In the genomic region with DNA sequence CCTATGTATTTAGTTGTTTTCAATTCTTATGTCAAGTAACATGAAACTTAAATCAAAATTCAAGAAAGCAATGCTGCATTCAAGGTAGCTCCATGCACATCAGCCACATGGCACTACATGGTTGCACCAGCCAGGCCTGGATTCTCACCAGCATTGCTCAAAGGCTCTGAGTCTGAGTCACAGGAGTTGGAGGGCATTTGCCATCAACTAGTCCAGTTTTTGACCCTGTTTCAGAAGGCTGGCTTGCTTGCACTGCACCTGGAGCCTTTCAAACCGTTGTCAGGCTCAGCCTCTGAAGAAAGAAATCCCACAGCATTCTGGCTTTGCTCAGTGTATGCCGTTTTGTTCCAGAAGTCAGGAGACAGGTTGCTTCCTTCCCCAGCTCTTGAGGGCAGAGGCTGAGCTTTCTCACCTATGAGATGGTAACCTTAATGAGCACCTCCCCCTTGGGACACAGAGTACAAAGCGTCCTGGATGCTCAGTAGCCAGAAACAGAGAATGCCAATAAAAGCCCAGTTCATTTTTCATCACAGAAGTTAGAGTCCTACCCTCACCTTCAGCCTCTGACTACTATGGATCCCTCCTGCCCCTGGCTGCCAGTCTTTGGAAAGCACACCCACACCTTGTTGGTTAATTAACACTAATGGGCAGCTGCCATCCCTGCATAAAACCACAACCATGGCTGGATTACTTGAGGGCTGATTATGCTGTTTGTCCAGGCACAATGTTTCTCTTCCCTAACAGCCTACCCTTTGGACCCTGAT, we compare ENCODE assay signal across 21 cellular contexts.
DNase-seq lines count a peak whose midpoint lies in the region; ATAC-seq, FAIRE-seq and TF ChIP-seq lines count a peak whose summit lies in the region.
"Had no signal": no experiment of that assay in that cellular context is flagged by ENCODE, and none has a peak within 500 bp of the region (broad histone marks: within the 10 kb centered on the region; RNA-seq: fewer than 3 reads in every experiment).

No MANE protein-coding gene starts in this region.

- H3K4me3 ChIP-seq in astrocyte (ENCODE audit: insufficient read depth, low read depth, low read length) (no peak overlapping the region), lower leg skin (ENCODE audit: low read depth, poor library complexity, severe bottlenecking) (no peak overlapping the region)
- H3K4me3 ChIP-seq: tibial artery had no signal

- H3K79me2 ChIP-seq in astrocyte (ENCODE audit: insufficient read depth, low read length): no peaks in the 10 kb centered on the region

- no peak for ATAC-seq in HG03439 (IDR thresholded peaks at IDR 0.05; ENCODE audit: unreplicated experiment)
- ATAC-seq: activated naive CD4-positive, alpha-beta T cell treated with anti-CD3 and anti-CD28 coated beads, Interleukin-2, amount 50 U/mL, for 72 hours; activated T-cell treated with anti-CD3 and anti-CD28 coated beads, Interleukin-2, amount 50 U/mL, for 72 hours; HCT116 had no signal

- no peaks in the 10 kb centered on the region for H3K27me3 ChIP-seq in astrocyte (ENCODE audit: insufficient read depth, low read length)
- H3K27me3 ChIP-seq: brain microvascular endothelial cell, tibial artery had no signal

- TF ChIP-seq POLR2A in lower leg skin (IDR thresholded peaks at IDR 0.05): no peak

- no peak overlapping the region for H3K27ac Mint-ChIP-seq in astrocyte (ENCODE audit: unreplicated experiment)
- H3K27ac Mint-ChIP-seq: activated naive CD4-positive, alpha-beta T cell treated with anti-CD3 and anti-CD28 coated beads, Interleukin-2, amount 50 U/mL, for 72 hours; activated T-cell treated with anti-CD3 and anti-CD28 coated beads, Interleukin-2, amount 50 U/mL, for 72 hours; CD4-positive, CD25-positive, alpha-beta regulatory T cell; dendritic cell treated with granulocyte-macrophage colony-stimulating factor and Interleukin-4, amounts not matched to agents 40 ng/mL and 50 ng/mL, for 4 days; nephron progenitor cell; stimulated activated naive CD8-positive, alpha-beta T cell treated with anti-CD3 and anti-CD28 coated beads, Interleukin-15, Interleukin-2, amounts not matched to agents 100 ng/mL and 50 ng/mL, for 24 hours had no signal

- no peak overlapping the region for H3K9ac ChIP-seq in astrocyte (ENCODE audit: low read length)

- H3K4me1 ChIP-seq in astrocyte (ENCODE audit: insufficient read depth, low read length): no peaks in the 10 kb centered on the region
- H3K4me1 ChIP-seq: tibial artery had no signal

- 53 to 58% methylated on average over 3 of the region's 3 CpGs for WGBS in lower leg skin, 2 donors

- H3K9me3 ChIP-seq in astrocyte (ENCODE audit: insufficient read depth, low read depth, low read length): no peaks in the 10 kb centered on the region
- H3K9me3 ChIP-seq: tibial artery had no signal

- H2AFZ ChIP-seq in astrocyte (ENCODE audit: low read depth, low read length): peak overlapping the region; percentile 5

- no peak for FAIRE-seq in astrocyte (lab: Jason Lieb, UNC)

- no peaks in the 10 kb centered on the region for H3K36me3 Mint-ChIP-seq in astrocyte (ENCODE audit: low read depth, unreplicated experiment)
- H3K36me3 Mint-ChIP-seq: activated naive CD4-positive, alpha-beta T cell treated with anti-CD3 and anti-CD28 coated beads, Interleukin-2, amount 50 U/mL, for 72 hours; CD4-positive, CD25-positive, alpha-beta regulatory T cell had no signal

- H3K27ac ChIP-seq in astrocyte (ENCODE audit: low read depth, low read length): no peak overlapping the region
- H3K27ac ChIP-seq: brain microvascular endothelial cell, tibial artery had no signal

- no peak overlapping the region for H3K4me3 Mint-ChIP-seq in astrocyte (ENCODE audit: unreplicated experiment)
- H3K4me3 Mint-ChIP-seq: activated T-cell treated with anti-CD3 and anti-CD28 coated beads, Interleukin-2, amount 50 U/mL, for 72 hours; CD4-positive, CD25-positive, alpha-beta regulatory T cell; dendritic cell treated with granulocyte-macrophage colony-stimulating factor and Interleukin-4, amounts not matched to agents 40 ng/mL and 50 ng/mL, for 4 days; nephron progenitor cell; stimulated activated naive CD8-positive, alpha-beta T cell treated with anti-CD3 and anti-CD28 coated beads, Interleukin-15, Interleukin-2, amounts not matched to agents 100 ng/mL and 50 ng/mL, for 24 hours had no signal

- no peaks in the 10 kb centered on the region for H3K36me3 ChIP-seq in astrocyte (ENCODE audit: insufficient read depth, low read length)
- H3K36me3 ChIP-seq: brain microvascular endothelial cell, tibial artery had no signal

- intact Hi-C loops in lower leg skin (cut with DNase I; ENCODE audit: low total_unique reads): no loop called here

- no peaks in the 10 kb centered on the region for H3K27me3 Mint-ChIP-seq in astrocyte (ENCODE audit: low read depth, unreplicated experiment)
- H3K27me3 Mint-ChIP-seq: CD4-positive, CD25-positive, alpha-beta regulatory T cell; dendritic cell treated with granulocyte-macrophage colony-stimulating factor and Interleukin-4, amounts not matched to agents 40 ng/mL and 50 ng/mL, for 4 days; stimulated activated naive CD8-positive, alpha-beta T cell treated with anti-CD3 and anti-CD28 coated beads, Interleukin-15, Interleukin-2, amounts not matched to agents 100 ng/mL and 50 ng/mL, for 24 hours had no signal

- H4K20me1 ChIP-seq in astrocyte (ENCODE audit: insufficient read depth, low read length): no peaks in the 10 kb centered on the region

- no peak overlapping the region for H3K4me2 ChIP-seq in astrocyte (ENCODE audit: low read length)

- peaks cover 15% of the 10 kb centered on the region for H3K4me1 Mint-ChIP-seq in astrocyte (ENCODE audit: low read depth, unreplicated experiment)
- H3K4me1 Mint-ChIP-seq: CD4-positive, CD25-positive, alpha-beta regulatory T cell had no signal

- DNase-seq in ACHN: peak; percentile 8
- DNase-seq in GM03348 (ENCODE audit: low spot score): peak; percentile 39
- no peak for DNase-seq in astrocyte (ENCODE audit: low read depth)
- DNase-seq in islet precursor cell: peak; percentile 78
- no peak for DNase-seq in SW 1271 (lab: John Stamatoyannopoulos, UW)
- no peak for DNase-seq in lower leg skin (ENCODE audit: low spot score in 2 of 2)
- no peak for DNase-seq in GOT3 (lab: John Stamatoyannopoulos, UW)
- DNase-seq: activated T-cell treated with anti-CD3 and anti-CD28 coated beads, Interleukin-2, amount 50 U/mL, for 72 hours; brain microvascular endothelial cell; CD4-positive, CD25-positive, alpha-beta regulatory T cell; DMS153; kidney glomerular epithelial cell; midbrain; nephron progenitor cell; stimulated activated CD4-positive, alpha-beta T cell treated with anti-CD3 and anti-CD28 coated beads, Interleukin-2, amount 100 ng/mL, for 48 hours; tibial artery had no signal

- TF ChIP-seq CTCF in astrocyte (IDR thresholded peaks at IDR 0.05; ENCODE audit: insufficient read depth, low read depth, low read length): no peak
- no peak for TF ChIP-seq CTCF in lower leg skin (IDR thresholded peaks at IDR 0.05)

- in situ Hi-C loops in ACHN (cut with HindIII; ENCODE audit: low pct_ligation_motif_present, low pct_unique_long_range_greater_than_20kb, low sequenced_read_pairs): no loop called here

- no peaks in the 10 kb centered on the region for H3K9me3 Mint-ChIP-seq in astrocyte (ENCODE audit: unreplicated experiment)
- H3K9me3 Mint-ChIP-seq: dendritic cell treated with granulocyte-macrophage colony-stimulating factor and Interleukin-4, amounts not matched to agents 40 ng/mL and 50 ng/mL, for 4 days; nephron progenitor cell had no signal

Comparison
In these comparisons a context has a peak if more than half of its experiments do, and no peak if none do; other contexts are left out.
1. DNase-seq: peak in ACHN (single experiment), GM03348 (single experiment) and islet precursor cell (single experiment); none in astrocyte (single experiment), SW 1271 (0 of 2), lower leg skin (0 of 2) and GOT3 (single experiment).